Comparison of ENCODE assay signal across 8 cellular contexts in the genomic region with DNA sequence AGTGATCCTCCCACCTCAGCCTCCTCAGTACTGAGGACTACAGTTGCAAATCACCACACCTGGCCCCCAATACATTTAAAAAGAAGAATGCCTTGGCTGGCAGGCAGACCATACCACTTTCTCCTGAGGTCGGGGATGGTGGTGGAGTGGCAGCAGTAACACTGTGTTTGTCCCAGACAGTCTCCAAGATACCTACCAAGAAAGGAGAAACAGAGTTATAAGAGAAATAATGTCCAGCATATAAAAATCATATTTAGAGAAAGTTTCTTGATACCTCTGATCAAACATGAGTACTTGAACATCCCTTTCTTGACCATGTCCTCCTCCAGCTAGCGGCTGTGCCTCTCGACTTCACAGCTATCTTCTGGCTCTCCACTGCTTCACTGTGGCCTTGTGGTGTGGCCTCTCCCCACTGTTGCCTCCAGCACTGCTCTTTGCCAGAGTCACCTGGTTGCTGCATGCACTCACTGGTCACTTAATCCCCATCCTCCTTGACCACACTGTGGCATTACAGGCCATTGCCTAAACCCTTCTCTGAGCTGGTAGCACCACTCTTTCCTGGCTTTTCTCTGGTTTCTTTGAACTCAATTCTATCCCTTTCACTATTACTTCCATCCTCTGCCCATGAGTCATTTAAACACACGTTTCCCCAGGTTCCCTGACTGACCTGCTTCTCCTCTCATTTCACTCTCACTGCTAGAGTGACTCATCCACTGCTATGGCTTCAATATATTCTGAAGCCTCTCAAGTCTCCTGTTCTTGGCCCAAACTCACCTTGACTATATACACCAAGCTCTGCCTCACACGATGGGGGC. TPM values are rescaled to one million over a fixed set of nuclear protein-coding genes. Genes with fewer than 3 reads are reported as not detected.
A peak's percentile ranks its signal among the peaks of the same experiment; 100 is the strongest.
DNase-seq lines count a peak whose midpoint lies in the region; ATAC-seq and TF ChIP-seq lines count a peak whose summit lies in the region.

No MANE protein-coding gene starts in this region.

- no peak overlapping the region for H2BK12ac ChIP-seq in trophoblast cell (ENCODE audit: low read length)

- H3K27ac Mint-ChIP-seq in effector memory CD8-positive, alpha-beta T cell: peak overlapping the region; percentile 64 to 81

- no peak overlapping the region for H3K4ac ChIP-seq in trophoblast cell (ENCODE audit: low read depth, low read length)

- WGBS in trophoblast cell (ENCODE audit: extremely low coverage, insufficient coverage, insufficient read length): no CpG with 5 or more reads among the region's 5 CpGs

- H2AK5ac ChIP-seq in trophoblast cell (ENCODE audit: low read length): no peak overlapping the region

- peaks cover 9% of the 10 kb centered on the region in 2 experiments for H3K4me1 ChIP-seq in trophoblast cell (ENCODE audit: control insufficient read depth in 1 of 2, insufficient read depth in 2 of 2, low read length in 2 of 2)

- H4K91ac ChIP-seq in trophoblast cell (ENCODE audit: low read depth, low read length): no peak overlapping the region

- H3K23ac ChIP-seq in trophoblast cell (ENCODE audit: low read length): no peak overlapping the region

- H3K4me2 ChIP-seq in trophoblast cell (ENCODE audit: low read length): peak overlapping the region; percentile 13

- peaks cover 48 to 57% of the 10 kb centered on the region in 2 donors for H3K4me1 Mint-ChIP-seq in effector memory CD8-positive, alpha-beta T cell (ENCODE audit: low read depth in 2 of 2)

- no peaks in the 10 kb centered on the region for H3K9me3 ChIP-seq in trophoblast cell (ENCODE audit: insufficient read depth, low read depth, low read length)

- H3K79me1 ChIP-seq in trophoblast cell (ENCODE audit: low read length): peaks cover 2% of the 10 kb centered on the region

- H4K8ac ChIP-seq in trophoblast cell (ENCODE audit: low read depth, low read length): no peak overlapping the region

- no peak overlapping the region for H4K12ac ChIP-seq in trophoblast cell (ENCODE audit: low read depth, low read length)

- H3K36me3 Mint-ChIP-seq in effector memory CD8-positive, alpha-beta T cell (ENCODE audit: insufficient read depth): peaks cover 62% of the 10 kb centered on the region

- H3K9me3 Mint-ChIP-seq in effector memory CD8-positive, alpha-beta T cell: no peaks in the 10 kb centered on the region

- no peaks in the 10 kb centered on the region for H3K27me3 ChIP-seq in trophoblast cell (ENCODE audit: insufficient read depth, low read length)

- no peak overlapping the region for H3K4me3 ChIP-seq in trophoblast cell (ENCODE audit: low read depth, low read length)

- no peak overlapping the region for H2BK5ac ChIP-seq in trophoblast cell (ENCODE audit: low read depth, low read length, poor library complexity)

- H3K14ac ChIP-seq in trophoblast cell (ENCODE audit: low read length): no peak overlapping the region

- H3K27me3 Mint-ChIP-seq in effector memory CD8-positive, alpha-beta T cell: no peaks in the 10 kb centered on the region

- peak; percentile 78 to 81 for ATAC-seq in activated CD4-positive, CD25-positive, alpha-beta regulatory T cell treated with anti-CD3 and anti-CD28 coated beads, Interleukin-2, amount 50 U/mL, for 24 hours
- ATAC-seq in effector memory CD8-positive, alpha-beta T cell (replicated peaks): no peak
- ATAC-seq in GM21737 (IDR thresholded peaks at IDR 0.05; ENCODE audit: unreplicated experiment) (no peak), HG02870 (IDR thresholded peaks at IDR 0.05; ENCODE audit: unreplicated experiment) (no peak), GM18858 (IDR thresholded peaks at IDR 0.05; ENCODE audit: unreplicated experiment) (no peak)

- POLR2A ChIA-PET in RWPE1 (lab: Yijun Ruan, JAX; ENCODE audit: low non-redundant PET): no interaction called here

- peak overlapping the region in 1 of 2 donors; percentile 16 for H3K4me3 Mint-ChIP-seq in effector memory CD8-positive, alpha-beta T cell

- no peak overlapping the region for H3K18ac ChIP-seq in trophoblast cell (ENCODE audit: low read length)

- no peaks in the 10 kb centered on the region for H3K79me2 ChIP-seq in trophoblast cell (ENCODE audit: control insufficient read depth, insufficient read depth, low read length, poor library complexity)

- H3K36me3 ChIP-seq in trophoblast cell (ENCODE audit: control insufficient read depth in 1 of 2, insufficient read depth in 2 of 2, low read length in 2 of 2): peaks cover 9 to 15% of the 10 kb centered on the region in 2 experiments

- no peak for TF ChIP-seq CTCF in RWPE1 (conservative IDR thresholded peaks at IDR 0.05; ENCODE audit: low read depth)

- no peak overlapping the region for H2AFZ ChIP-seq in trophoblast cell (ENCODE audit: insufficient read depth, low read length, poor library complexity)

- no peak for DNase-seq in activated CD4-positive, CD25-positive, alpha-beta regulatory T cell treated with anti-CD3 and anti-CD28 coated beads, Interleukin-2, amount 50 U/mL, for 72 hours
- DNase-seq in RWPE1 (ENCODE audit: low spot score): peak; percentile 80
- no peak for DNase-seq in effector memory CD8-positive, alpha-beta T cell
- peak; percentile 61 to 78 for DNase-seq in trophoblast cell

- CTCF ChIA-PET in RWPE1 (lab: Yijun Ruan, JAX): interaction anchor here (0.6 to 1.0 kb wide), 2 partner anchors 8 to 25 kb away, joined by 3 to 4 read pairs; no protein-coding TSS in a partner anchor

- H3K27ac ChIP-seq in RWPE1 (peak overlapping the region; percentile 42), trophoblast cell (ENCODE audit: low read depth, low read length) (peak overlapping the region; percentile 50)

- H2BK120ac ChIP-seq in trophoblast cell (ENCODE audit: insufficient read depth, low read length, poor library complexity): no peak overlapping the region

- no peak overlapping the region for H3K9ac ChIP-seq in trophoblast cell (ENCODE audit: low read length)

RNA-seq across cellular contexts. Expression of gene XPO6, which starts 45.2 kb away (rescaled TPM):
- polyA plus RNA-seq in trophoblast cell (2013): 32.7 and 36.0 TPM in 2 replicates

Comparison
In these comparisons a context has a peak if more than half of its experiments do, and no peak if none do; other contexts are left out.
1. ATAC-seq: peak in activated CD4-positive, CD25-positive, alpha-beta regulatory T cell treated with anti-CD3 and anti-CD28 coated beads, Interleukin-2, amount 50 U/mL, for 24 hours (2 of 2); none in effector memory CD8-positive, alpha-beta T cell (single experiment), GM21737 (single experiment), HG02870 (single experiment) and GM18858 (single experiment).
2. DNase-seq: peak in RWPE1 (single experiment) and trophoblast cell (2 of 2); none in activated CD4-positive, CD25-positive, alpha-beta regulatory T cell treated with anti-CD3 and anti-CD28 coated beads, Interleukin-2, amount 50 U/mL, for 72 hours (single experiment) and effector memory CD8-positive, alpha-beta T cell (0 of 3).